In the genomic region with DNA sequence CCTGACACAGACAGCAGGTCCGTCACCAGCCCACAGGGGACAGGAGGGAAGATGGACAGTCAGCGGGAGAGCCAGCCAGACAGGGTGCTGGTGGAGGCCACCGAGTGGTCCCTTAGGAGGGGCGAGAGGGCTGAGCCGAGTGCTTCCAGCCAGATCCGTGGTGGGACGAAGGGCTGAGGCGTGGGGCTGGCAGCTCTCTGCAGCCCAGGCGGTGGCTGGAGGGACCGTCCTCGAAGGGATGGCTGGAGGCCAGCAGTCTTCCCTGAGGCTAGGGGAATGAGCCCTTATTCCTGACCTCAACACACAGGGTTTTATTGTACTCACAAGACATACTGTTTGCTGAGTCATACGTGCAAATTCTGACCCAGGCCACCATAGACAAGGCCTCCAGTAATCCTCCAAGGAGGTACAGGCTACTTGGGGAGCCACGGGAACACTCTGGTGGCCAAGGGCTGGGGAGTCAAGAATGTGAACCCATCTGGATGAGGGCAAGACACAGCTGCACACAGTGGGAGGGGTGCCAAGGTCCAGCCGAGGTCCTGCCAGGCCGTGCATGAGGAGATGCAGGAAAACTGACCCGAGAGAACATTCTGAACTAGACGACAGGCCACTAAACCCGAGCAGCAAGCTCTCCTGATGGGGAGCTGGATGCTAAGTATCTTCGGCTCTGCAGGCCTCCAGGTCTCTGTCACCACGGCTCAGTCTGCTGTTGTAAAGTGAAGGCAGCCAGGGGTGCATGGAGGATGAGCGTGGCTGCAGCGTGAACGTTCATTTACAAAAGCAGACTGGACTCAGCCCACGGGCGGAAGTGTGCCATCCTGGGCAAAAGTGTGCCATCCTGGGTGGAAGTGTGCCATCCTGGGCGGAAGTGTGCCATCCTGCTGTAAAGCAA, we compare ENCODE assay signal across 19 cellular contexts.
DNase-seq lines count a peak whose midpoint lies in the region; ATAC-seq and TF ChIP-seq lines count a peak whose summit lies in the region.
"Had no signal": no experiment of that assay in that cellular context is flagged by ENCODE, and none has a peak within 500 bp of the region (broad histone marks: within the 10 kb centered on the region; RNA-seq: fewer than 3 reads in every experiment).

No MANE protein-coding gene starts in this region.

- H3K4me3 ChIP-seq in body of pancreas: no peak overlapping the region
- H3K4me3 ChIP-seq in sigmoid colon: no peak overlapping the region
- H3K4me3 ChIP-seq: breast epithelium, HAP-1 had no signal

- H3K27ac ChIP-seq in body of pancreas: no peak overlapping the region
- H3K27ac ChIP-seq in sigmoid colon: no peak overlapping the region
- H3K27ac ChIP-seq: breast epithelium, HL-60 had no signal

- no peaks in the 10 kb centered on the region for H3K4me1 Mint-ChIP-seq in activated T-cell treated with anti-CD3 and anti-CD28 coated beads, Interleukin-2, amount 50 U/mL, for 24 hours (ENCODE audit: low read depth)
- H3K4me1 Mint-ChIP-seq: naive thymus-derived CD4-positive, alpha-beta T cell had no signal

- peaks cover 7% of the 10 kb centered on the region for H3K27me3 Mint-ChIP-seq in activated T-cell treated with anti-CD3 and anti-CD28 coated beads, Interleukin-2, amount 50 U/mL, for 24 hours
- H3K27me3 Mint-ChIP-seq: stimulated activated naive CD8-positive, alpha-beta T cell treated with anti-CD3 and anti-CD28 coated beads, Interleukin-15, Interleukin-2, amounts not matched to agents 100 ng/mL and 50 ng/mL, for 24 hours had no signal

- 84 to 86% methylated on average over 23 to 26 of the region's 26 CpGs for WGBS in body of pancreas, 2 donors
- 82 to 85% methylated on average over 26 of the region's 26 CpGs for WGBS in sigmoid colon, 2 donors

- TF ChIP-seq EP300 in sigmoid colon (IDR thresholded peaks at IDR 0.05): no peak

- intact Hi-C loops in body of pancreas (cut with DNase I): no loop called here
- intact Hi-C loops in sigmoid colon (cut with DNase I): no loop called here

- ATAC-seq in body of pancreas (peak; percentile 19), GM18870 (IDR thresholded peaks at IDR 0.05; ENCODE audit: unreplicated experiment) (no peak)
- ATAC-seq: naive thymus-derived CD4-positive, alpha-beta T cell had no signal

- H3K4me1 ChIP-seq in body of pancreas (peaks cover 8% of the 10 kb centered on the region), sigmoid colon (peaks cover 0 to 2% (median under 1%) of the 10 kb centered on the region in 4 donors)
- H3K4me1 ChIP-seq: breast epithelium, HAP-1 had no signal

- H3K36me3 ChIP-seq in body of pancreas (replicated peaks in 1 of 2; ENCODE audit: insufficient read depth in 1 of 2, low read depth in 2 of 2) (no peaks in the 10 kb centered on the region), sigmoid colon (no peaks in the 10 kb centered on the region)
- H3K36me3 ChIP-seq: breast epithelium, HAP-1 had no signal

- H3K9me3 ChIP-seq in body of pancreas: no peaks in the 10 kb centered on the region
- no peaks in the 10 kb centered on the region for H3K9me3 ChIP-seq in sigmoid colon
- H3K9me3 ChIP-seq: breast epithelium, HAP-1 had no signal

- no peaks in the 10 kb centered on the region for H3K36me3 Mint-ChIP-seq in activated T-cell treated with anti-CD3 and anti-CD28 coated beads, Interleukin-2, amount 50 U/mL, for 24 hours (ENCODE audit: low read depth)
- H3K36me3 Mint-ChIP-seq: naive thymus-derived CD4-positive, alpha-beta T cell had no signal

- no peak for TF ChIP-seq POLR2A in body of pancreas (IDR thresholded peaks at IDR 0.05)
- no peak for TF ChIP-seq POLR2A in sigmoid colon (IDR thresholded peaks at IDR 0.05)

- H3K4me3 Mint-ChIP-seq in activated T-cell treated with anti-CD3 and anti-CD28 coated beads, Interleukin-2, amount 50 U/mL, for 24 hours: no peak overlapping the region
- H3K4me3 Mint-ChIP-seq: naive thymus-derived CD4-positive, alpha-beta T cell; stimulated activated naive CD8-positive, alpha-beta T cell treated with anti-CD3 and anti-CD28 coated beads, Interleukin-15, Interleukin-2, amounts not matched to agents 100 ng/mL and 50 ng/mL, for 24 hours had no signal

- H3K27me3 ChIP-seq in body of pancreas (no peaks in the 10 kb centered on the region), sigmoid colon (no peaks in the 10 kb centered on the region)

- no peak overlapping the region for H3K27ac Mint-ChIP-seq in activated T-cell treated with anti-CD3 and anti-CD28 coated beads, Interleukin-2, amount 50 U/mL, for 24 hours
- H3K27ac Mint-ChIP-seq: naive thymus-derived CD4-positive, alpha-beta T cell; stimulated activated naive CD8-positive, alpha-beta T cell treated with anti-CD3 and anti-CD28 coated beads, Interleukin-15, Interleukin-2, amounts not matched to agents 100 ng/mL and 50 ng/mL, for 24 hours had no signal

- TF ChIP-seq CTCF in body of pancreas (IDR thresholded peaks at IDR 0.05) (no peak), sigmoid colon (IDR thresholded peaks at IDR 0.05) (no peak)

- DNase-seq in H4 (ENCODE audit: low spot score) (peak; percentile 10), body of pancreas (no peak), islet precursor cell (peak; percentile 79), sigmoid colon (peak; percentile 62), SW 1271 (lab: John Stamatoyannopoulos, UW) (no peak), HuH-7.5 (ENCODE audit: low spot score) (no peak)
- no peak for DNase-seq in activated T-cell treated with anti-CD3 and anti-CD28 coated beads, Interleukin-2, amount 50 U/mL, for 24 hours
- DNase-seq: activated CD8-positive, alpha-beta memory T cell treated with anti-CD3 and anti-CD28 coated beads for 24 hours; COR-L47; effector CD4-positive, alpha-beta T cell; GDM1; naive thymus-derived CD4-positive, alpha-beta T cell; NCI-H2029 treated with DMSO at 0.1 percent for 48 hours; NCI-H748 treated with DMSO at 0.1 percent for 48 hours had no signal

- no peaks in the 10 kb centered on the region for H3K9me3 Mint-ChIP-seq in activated T-cell treated with anti-CD3 and anti-CD28 coated beads, Interleukin-2, amount 50 U/mL, for 24 hours
- H3K9me3 Mint-ChIP-seq: stimulated activated naive CD8-positive, alpha-beta T cell treated with anti-CD3 and anti-CD28 coated beads, Interleukin-15, Interleukin-2, amounts not matched to agents 100 ng/mL and 50 ng/mL, for 24 hours had no signal

Comparison
In these comparisons a context has a peak if more than half of its experiments do, and no peak if none do; other contexts are left out.
1. DNase-seq: peak in H4 (single experiment), islet precursor cell (single experiment) and sigmoid colon (single experiment); none in body of pancreas (0 of 4), SW 1271 (0 of 2), activated T-cell treated with anti-CD3 and anti-CD28 coated beads, Interleukin-2, amount 50 U/mL, for 24 hours (single experiment) and HuH-7.5 (single experiment).